In genomic region chr2:70011335-70011734, GRCh38 we compare ENCODE assay signal across 17 cellular contexts.
"Had no signal": no experiment of that assay in that cellular context is flagged by ENCODE, and none has a peak within 500 bp of the region (broad histone marks: within the 10 kb centered on the region; RNA-seq: fewer than 3 reads in every experiment).

No MANE protein-coding gene starts in this region.

- H3K27me3 Mint-ChIP-seq: activated CD4-positive, alpha-beta memory T cell treated with anti-CD3 and anti-CD28 coated beads for 36 hours; activated naive CD4-positive, alpha-beta T cell treated with anti-CD3 and anti-CD28 coated beads, Interleukin-2, amount 50 U/mL, for 24 hours; central memory CD8-positive, alpha-beta T cell; stimulated activated naive CD8-positive, alpha-beta T cell treated with anti-CD3 and anti-CD28 coated beads, Interleukin-15, Interleukin-2, amounts not matched to agents 100 ng/mL and 50 ng/mL, for 24 hours had no signal

- DNase-seq: activated CD4-positive, alpha-beta memory T cell treated with anti-CD3 and anti-CD28 coated beads for 36 hours; activated CD4-positive, CD25-positive, alpha-beta regulatory T cell treated with anti-CD3 and anti-CD28 coated beads, Interleukin-2, amount 50 U/mL, for 72 hours; amniotic stem cell; body of pancreas; esophagus squamous epithelium; heart left ventricle; islet precursor cell; left lung; mesendoderm; pancreas; SK-N-SH; stimulated activated CD4-positive, alpha-beta T cell treated with anti-CD3 and anti-CD28 coated beads, Interleukin-4, amount 100 ng/mL, for 1 hour; stimulated activated CD8-positive, alpha-beta memory T cell treated with anti-CD3 and anti-CD28 coated beads, Interleukin-4, amount 100 ng/mL, for 48 hours had no signal

- H3K9me3 Mint-ChIP-seq: activated CD4-positive, alpha-beta memory T cell treated with anti-CD3 and anti-CD28 coated beads for 36 hours; activated naive CD4-positive, alpha-beta T cell treated with anti-CD3 and anti-CD28 coated beads, Interleukin-2, amount 50 U/mL, for 24 hours; activated T-helper 2 cell treated with anti-CD3 and anti-CD28 coated beads, Interferon-gamma antibody, Interleukin-2, Interleukin-4, amounts not matched to agents 10 μg/mL and 5 μg/mL and 100 μg/mL, durations not matched to agents 14 hours and 24 hours and 36 hours; central memory CD8-positive, alpha-beta T cell; stimulated activated naive CD8-positive, alpha-beta T cell treated with anti-CD3 and anti-CD28 coated beads, Interleukin-15, Interleukin-2, amounts not matched to agents 100 ng/mL and 50 ng/mL, for 24 hours had no signal

- H3K4me3 Mint-ChIP-seq: activated CD4-positive, alpha-beta memory T cell treated with anti-CD3 and anti-CD28 coated beads for 36 hours; activated naive CD4-positive, alpha-beta T cell treated with anti-CD3 and anti-CD28 coated beads, Interleukin-2, amount 50 U/mL, for 24 hours; central memory CD8-positive, alpha-beta T cell; stimulated activated naive CD8-positive, alpha-beta T cell treated with anti-CD3 and anti-CD28 coated beads, Interleukin-15, Interleukin-2, amounts not matched to agents 100 ng/mL and 50 ng/mL, for 24 hours had no signal

- ATAC-seq: body of pancreas, pancreas had no signal

- H3K27ac Mint-ChIP-seq: activated CD4-positive, alpha-beta memory T cell treated with anti-CD3 and anti-CD28 coated beads for 36 hours; activated naive CD4-positive, alpha-beta T cell treated with anti-CD3 and anti-CD28 coated beads, Interleukin-2, amount 50 U/mL, for 24 hours; stimulated activated naive CD8-positive, alpha-beta T cell treated with anti-CD3 and anti-CD28 coated beads, Interleukin-15, Interleukin-2, amounts not matched to agents 100 ng/mL and 50 ng/mL, for 24 hours had no signal
